Comparison of ENCODE assay signal across 1 cellular context in genomic region chr6:124958759-124959354, GRCh38.
A peak's percentile ranks its signal among the peaks of the same experiment; 100 is the strongest.
TF ChIP-seq lines count a peak whose summit lies in the region.

No MANE protein-coding gene starts in this region.

TF ChIP-seq in K562, 482 proteins besides CTCF, POLR2A, EP300 and RAD21 (continued from another document):
- TF ChIP-seq PBX2 (CRISPR knock-in tag; IDR thresholded peaks at IDR 0.05; ENCODE audit: low read depth) (no peak), PBX2 (tag; conservative IDR thresholded peaks at IDR 0.05; ENCODE audit: low read depth) (peak; percentile 90), JUND (IDR thresholded peaks at IDR 0.05; ENCODE audit: borderline replicate concordance, low read depth, low read length) (peak; percentile 95), JUND (tag; IDR thresholded peaks at IDR 0.05; ENCODE audit: borderline replicate concordance, low read depth, low read length) (peak; percentile 95), ESRRB (CRISPR knock-in tag; IDR thresholded peaks at IDR 0.05; ENCODE audit: borderline replicate concordance) (no peak), RBM15 (IDR thresholded peaks at IDR 0.05; ENCODE audit: insufficient read depth, low read length) (no peak), ZNF41 (CRISPR knock-in tag; conservative IDR thresholded peaks at IDR 0.05) (no peak), RFX5 (IDR thresholded peaks at IDR 0.05; ENCODE audit: low read depth, low read length) (no peak), ZNF3 (CRISPR knock-in tag; IDR thresholded peaks at IDR 0.05) (no peak), ZNF507 (tag; conservative IDR thresholded peaks at IDR 0.05) (no peak), CCNT2 (IDR thresholded peaks at IDR 0.05; ENCODE audit: borderline replicate concordance, extremely low read depth, insufficient read length, low read depth, low read length) (no peak), DDX20 (tag; IDR thresholded peaks at IDR 0.05; ENCODE audit: low read depth) (no peak), FOXP1 (CRISPR knock-in tag; IDR thresholded peaks at IDR 0.05) (no peak), ZNF707 (CRISPR knock-in tag; conservative IDR thresholded peaks at IDR 0.05) (no peak), GATAD2A (IDR thresholded peaks at IDR 0.05) (no peak), PHF8 (IDR thresholded peaks at IDR 0.05; ENCODE audit: borderline replicate concordance, low read length) (no peak), ZNF512 (tag; IDR thresholded peaks at IDR 0.05) (no peak), RBM39 (optimal IDR thresholded peaks at IDR 0.05; ENCODE audit: low read depth, low read length) (no peak), HDAC8 (tag; IDR thresholded peaks at IDR 0.05) (no peak), JUNB (CRISPR knock-in tag; conservative IDR thresholded peaks at IDR 0.05) (peak; percentile 43; the same call in 1 of the 2 replicates), ARID1B (IDR thresholded peaks at IDR 0.05) (peak; percentile 86), TCFL5 (CRISPR knock-in tag; conservative IDR thresholded peaks at IDR 0.05) (no peak), ZNF165 (CRISPR knock-in tag; IDR thresholded peaks at IDR 0.05; ENCODE audit: borderline replicate concordance) (no peak), ZNF324 (CRISPR knock-in tag; IDR thresholded peaks at IDR 0.05) (no peak), ETS1 (conservative IDR thresholded peaks at IDR 0.05; ENCODE audit: control insufficient read depth, low read depth, low read length) (no peak), DPF2 (IDR thresholded peaks at IDR 0.05) (peak; percentile 94), RBFOX2 (IDR thresholded peaks at IDR 0.05; ENCODE audit: low read depth, low read length) (no peak)
- TF ChIP-seq, protein P1, sequence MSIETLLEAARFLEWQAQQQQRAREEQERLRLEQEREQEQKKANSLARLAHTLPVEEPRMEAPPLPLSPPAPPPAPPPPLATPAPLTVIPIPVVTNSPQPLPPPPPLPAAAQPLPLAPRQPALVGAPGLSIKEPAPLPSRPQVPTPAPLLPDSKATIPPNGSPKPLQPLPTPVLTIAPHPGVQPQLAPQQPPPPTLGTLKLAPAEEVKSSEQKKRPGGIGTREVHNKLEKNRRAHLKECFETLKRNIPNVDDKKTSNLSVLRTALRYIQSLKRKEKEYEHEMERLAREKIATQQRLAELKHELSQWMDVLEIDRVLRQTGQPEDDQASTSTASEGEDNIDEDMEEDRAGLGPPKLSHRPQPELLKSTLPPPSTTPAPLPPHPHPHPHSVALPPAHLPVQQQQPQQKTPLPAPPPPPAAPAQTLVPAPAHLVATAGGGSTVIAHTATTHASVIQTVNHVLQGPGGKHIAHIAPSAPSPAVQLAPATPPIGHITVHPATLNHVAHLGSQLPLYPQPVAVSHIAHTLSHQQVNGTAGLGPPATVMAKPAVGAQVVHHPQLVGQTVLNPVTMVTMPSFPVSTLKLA (conservative IDR thresholded peaks at IDR 0.05), result 0 out of 4 replicates have a peak, but pooled peaks of 1 of the 2 experiments have one; percentile 10
